In the genomic region with DNA sequence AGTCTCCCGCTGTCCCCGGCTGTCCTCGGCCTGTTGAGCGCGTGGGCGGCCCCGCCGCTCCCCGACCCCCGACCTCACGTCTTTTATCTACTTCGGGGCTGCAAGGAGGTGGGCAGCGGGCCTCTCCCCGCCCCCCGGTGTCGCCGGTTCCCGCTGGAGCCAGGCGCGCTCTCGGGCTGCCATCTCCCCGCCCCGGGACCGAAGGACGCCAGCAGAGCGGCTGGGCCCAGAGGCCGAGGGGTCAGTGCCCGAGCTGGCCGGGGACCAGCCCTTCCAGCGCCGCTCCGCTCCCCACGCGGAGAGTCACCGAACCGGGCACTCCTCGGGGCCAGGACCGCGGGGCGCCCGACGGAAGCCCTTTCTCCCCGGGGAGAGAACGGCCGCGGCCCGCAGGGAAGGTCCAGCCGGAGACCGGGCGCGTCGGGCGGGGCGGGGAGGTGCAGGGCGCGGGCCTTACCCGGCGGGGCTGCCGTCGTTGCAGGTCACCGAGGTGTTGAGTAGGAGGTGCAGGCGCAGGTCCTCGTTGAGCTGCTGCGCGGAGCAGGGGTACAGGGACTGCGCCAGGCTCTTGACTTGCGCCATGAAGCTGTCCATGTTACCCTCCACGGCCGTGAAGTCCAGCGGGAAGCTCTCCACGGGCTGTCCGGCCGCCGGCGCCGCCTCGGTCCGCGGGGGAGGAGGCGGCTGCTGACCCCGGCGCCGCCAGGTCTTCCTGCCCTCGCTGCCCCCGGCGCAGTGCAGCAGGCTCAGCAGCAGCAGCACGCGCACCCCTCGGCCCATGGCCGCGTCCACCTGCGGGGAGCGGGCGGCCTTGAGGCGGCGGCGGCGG, we compare ENCODE assay signal across 9 cellular contexts. TPM values are rescaled to one million over a fixed set of nuclear protein-coding genes. Genes with fewer than 3 reads are reported as not detected.
DNase-seq lines count a peak whose midpoint lies in the region; ATAC-seq and TF ChIP-seq lines count a peak whose summit lies in the region.
"Had no signal": no experiment of that assay in that cellular context is flagged by ENCODE, and none has a peak within 500 bp of the region (broad histone marks: within the 10 kb centered on the region; RNA-seq: fewer than 3 reads in every experiment).

No MANE protein-coding gene starts in this region.

- DNase-seq in PC-9 (no peak), hepatocyte (ENCODE audit: low spot score) (no peak), dedifferentiated amniotic fluid mesenchymal stem cell (ENCODE audit: extremely low spot score) (no peak), midbrain (lab: John Stamatoyannopoulos, UW) (no peak)
- DNase-seq: HFFc6 had no signal

- peaks cover 12% of the 10 kb centered on the region for H3F3A ChIP-seq in PC-9 (ENCODE audit: insufficient read depth, low read depth)

- H3K9me2 ChIP-seq in PC-9 (ENCODE audit: insufficient read depth) = no peaks in the 10 kb centered on the region
- H3K9me2 ChIP-seq in hepatocyte (replicated peaks; ENCODE audit: insufficient read depth) = no peaks in the 10 kb centered on the region

- H3K9me3 ChIP-seq in ES-I3 (ENCODE audit: control insufficient read depth, insufficient read depth, low read length) = no peaks in the 10 kb centered on the region
- H3K9me3 ChIP-seq in PC-9 (ENCODE audit: insufficient read depth, low read depth) = no peaks in the 10 kb centered on the region
- H3K9me3 ChIP-seq in hepatocyte (ENCODE audit: low read depth) = no peaks in the 10 kb centered on the region
- H3K9me3 ChIP-seq in skeletal muscle tissue (ENCODE audit: control insufficient read depth in 3 of 3, low read length in 3 of 3) = no peaks in the 10 kb centered on the region

- H3K9ac ChIP-seq in ES-I3 (ENCODE audit: low read depth, low read length) (peak overlapping the region; percentile 49; the same call in 1 of the 2 replicates), skeletal muscle tissue (ENCODE audit: low read depth in 1 of 3, low read length in 3 of 3) (peak overlapping the region in 1 of 3 donors; percentile 40)

- H3K27ac ChIP-seq in PC-9 = no peak overlapping the region
- no peak overlapping the region for H3K27ac ChIP-seq in hepatocyte
- no peak overlapping the region for H3K27ac ChIP-seq in skeletal muscle tissue (ENCODE audit: low read depth, low read length)

- H3K79me2 ChIP-seq in PC-9 (ENCODE audit: low read depth) = no peaks in the 10 kb centered on the region
- no peaks in the 10 kb centered on the region for H3K79me2 ChIP-seq in hepatocyte

- POLR2A ChIA-PET in PC-9 (lab: Charles Lee; ENCODE audit: unreplicated experiment) = interaction anchor here (0.6 to 1.2 kb wide), 2 partner anchors 24 to 86 kb away, joined by 4 to 7 read pairs; a partner anchor contains a TSS

- no peaks in the 10 kb centered on the region for H3K27me3 ChIP-seq in PC-9 (ENCODE audit: insufficient read depth, low read depth)
- peaks cover 62% of the 10 kb centered on the region for H3K27me3 ChIP-seq in hepatocyte
- peaks cover 23 to 44% (median 36%) of the 10 kb centered on the region in 3 donors for H3K27me3 ChIP-seq in skeletal muscle tissue (ENCODE audit: control insufficient read depth in 3 of 3, insufficient read depth in 3 of 3, low read length in 3 of 3)

- H3K4me1 ChIP-seq in ES-I3 (ENCODE audit: insufficient read depth, low read length) (peaks cover 3% of the 10 kb centered on the region; the same call in 1 of the 2 replicates), PC-9 (replicated peaks; ENCODE audit: insufficient read depth) (no peaks in the 10 kb centered on the region), hepatocyte (ENCODE audit: insufficient read depth) (peaks cover 12% of the 10 kb centered on the region), skeletal muscle tissue (ENCODE audit: control insufficient read depth in 3 of 3, insufficient read depth in 3 of 3, low read length in 3 of 3) (peaks cover 13 to 28% (median 27%) of the 10 kb centered on the region in 3 donors)

- H3K4me2 ChIP-seq in PC-9 = peak overlapping the region; percentile 57; the same call in 1 of the 2 replicates
- peak overlapping the region; percentile 90 for H3K4me2 ChIP-seq in hepatocyte

- H2AFZ ChIP-seq in PC-9 = no peak overlapping the region
- H2AFZ ChIP-seq in hepatocyte = peak overlapping the region; percentile 52

- ATAC-seq in HG03565 (IDR thresholded peaks at IDR 0.05; ENCODE audit: unreplicated experiment) = no peak

- no TSS peak for BruUV-seq in PC-9 (replicated peaks; lab: Mats Ljungman, UMichigan)

- intact Hi-C loops in PC-9 (cut with micrococcal nuclease; ENCODE audit: unreplicated experiment) = no loop called here

- no peak overlapping the region; the same call in 1 of the 2 replicates for H3K4me3 ChIP-seq in PC-9
- H3K4me3 ChIP-seq in hepatocyte = peak overlapping the region; percentile 39
- peak overlapping the region in 2 of 3 donors; percentile 45 to 54 for H3K4me3 ChIP-seq in skeletal muscle tissue (ENCODE audit: low read length in 3 of 3)

- CTCF ChIA-PET in PC-9 (lab: Charles Lee) = interaction anchor here (0.5 to 2.0 kb wide), 11 partner anchors 21 to 457 kb away, joined by 3 to 18 read pairs (median 3); a partner anchor contains a TSS

- 1% methylated on average over 39 of the region's 98 CpGs for WGBS in hepatocyte (ENCODE audit: low lambda C conversion rate, missing lambda C conversion rate)

- H4K20me1 ChIP-seq in PC-9 (ENCODE audit: insufficient read depth) (no peaks in the 10 kb centered on the region), hepatocyte (ENCODE audit: insufficient read depth, poor library complexity, severe bottlenecking) (no peaks in the 10 kb centered on the region)

- H3K36me3 ChIP-seq in ES-I3 (ENCODE audit: insufficient read depth, low read length) = no peaks in the 10 kb centered on the region
- H3K36me3 ChIP-seq in PC-9 (ENCODE audit: low read depth) = no peaks in the 10 kb centered on the region
- no peaks in the 10 kb centered on the region for H3K36me3 ChIP-seq in hepatocyte (replicated peaks; ENCODE audit: insufficient read depth, low read depth)
- H3K36me3 ChIP-seq in skeletal muscle tissue (ENCODE audit: control insufficient read depth in 3 of 3, insufficient read depth in 3 of 3, low read length in 3 of 3) = no peaks in the 10 kb centered on the region

- TF ChIP-seq CTCF in PC-9 (conservative IDR thresholded peaks at IDR 0.05) (no peak), hepatocyte (IDR thresholded peaks at IDR 0.05; ENCODE audit: poor library complexity) (no peak)

RNA-seq across cellular contexts. Expression of a gene that starts 0.6 kb away (rescaled TPM):
- total RNA-seq in PC-9 (2021) = 0.33 TPM in 1 of 2 replicates, not detected in the other
- 1.0 and 1.8 TPM in 2 replicates for total RNA-seq in hepatocyte
- polyA plus RNA-seq in hepatocyte = 1.2 and 4.7 TPM in 2 replicates
- total RNA-seq in skeletal muscle tissue = 0.52 TPM

RNA-seq across cellular contexts. Expression of a gene that starts 13.3 kb away (rescaled TPM):
- not detected in 2 replicates for total RNA-seq in PC-9 (2021)
- total RNA-seq in hepatocyte = not detected in 2 replicates
- polyA plus RNA-seq in hepatocyte = 0.06 TPM in 2 replicates
- 16.7 TPM for total RNA-seq in skeletal muscle tissue
- total RNA-seq: HFFc6; T-helper 2 cell treated with Interferon-gamma antibody and Interleukin-4, amounts not matched to agents 100 ng/mL and 5 ng/mL, for 36 hours had no signal

RNA-seq across cellular contexts. Expression of a gene that starts 17.1 kb away (rescaled TPM):
- total RNA-seq in PC-9 (2021) (54.9 and 80.0 TPM in 2 replicates), hepatocyte (27.5 and 28.4 TPM in 2 replicates), skeletal muscle tissue (18.8 TPM)
- 45.9 and 56.8 TPM in 2 replicates for polyA plus RNA-seq in hepatocyte

RNA-seq across cellular contexts. Expression of a gene that starts 23.2 kb away (rescaled TPM):
- total RNA-seq in PC-9 (2021) (88.9 and 120 TPM in 2 replicates), hepatocyte (109 and 113 TPM in 2 replicates), skeletal muscle tissue (43.8 TPM)
- polyA plus RNA-seq in hepatocyte = 149 and 162 TPM in 2 replicates

RNA-seq across cellular contexts. Expression of a gene that starts 32.8 kb away (rescaled TPM):
- total RNA-seq in PC-9 (2021) (79.5 and 85.9 TPM in 2 replicates), hepatocyte (18.1 and 21.3 TPM in 2 replicates), skeletal muscle tissue (8.9 TPM)
- 28.5 and 37.4 TPM in 2 replicates for polyA plus RNA-seq in hepatocyte

Comparison
In these comparisons a context has a peak if more than half of its experiments do, and no peak if none do; other contexts are left out.
1. RNA of a gene that starts 13.3 kb away (total RNA-seq): 16.7 TPM in skeletal muscle tissue (single experiment); not detected in PC-9 and not detected in hepatocyte; every median in the first group is over 10 times any median in the second.